Comparison of ENCODE assay signal across 12 cellular contexts in the genomic region with DNA sequence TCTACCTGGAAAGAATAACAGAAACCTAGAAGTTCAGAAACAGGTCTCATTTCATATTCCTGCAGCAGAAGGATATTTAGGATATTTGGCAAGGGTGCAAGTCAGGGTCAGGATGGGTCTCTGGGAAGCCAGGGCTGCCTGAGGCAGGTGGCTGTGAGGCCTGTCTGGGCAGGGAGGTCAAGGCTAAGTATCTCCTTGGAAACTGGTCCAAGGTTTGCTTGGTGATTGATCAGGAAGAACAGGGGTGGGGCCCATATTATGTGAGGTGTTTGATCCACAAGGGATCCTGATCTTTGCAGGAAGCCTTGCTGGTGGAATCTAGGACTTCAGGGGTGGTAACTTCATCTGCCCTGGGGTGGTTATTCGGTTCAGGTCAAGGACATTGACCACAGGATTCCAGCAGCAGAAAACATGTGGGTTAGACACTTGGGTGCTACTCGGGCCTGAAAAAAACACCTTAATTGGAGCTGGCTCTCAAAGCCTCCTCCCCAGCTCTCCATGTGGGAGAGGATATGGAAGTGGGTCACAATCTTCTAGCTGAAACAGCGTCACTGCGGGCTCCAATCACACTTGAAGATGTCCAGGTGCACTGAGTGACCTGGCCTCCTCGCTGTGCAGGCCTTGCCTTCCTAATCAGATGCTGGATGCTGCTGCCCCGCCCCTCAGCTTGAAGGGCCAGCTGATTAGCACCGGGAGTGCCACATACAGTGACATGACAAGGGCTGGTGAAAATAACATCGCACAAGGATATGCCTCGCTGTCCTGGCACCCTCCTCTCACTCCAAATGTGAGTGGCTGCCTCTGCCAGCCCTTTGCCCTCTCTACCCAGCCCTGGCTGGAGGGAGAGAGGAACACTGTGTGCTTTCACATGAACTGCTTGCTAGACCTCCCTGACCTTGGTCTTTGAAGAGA. TPM values are rescaled to one million over a fixed set of nuclear protein-coding genes. Genes with fewer than 3 reads are reported as not detected.
A peak's percentile ranks its signal among the peaks of the same experiment; 100 is the strongest.
DNase-seq lines count a peak whose midpoint lies in the region; ATAC-seq and TF ChIP-seq lines count a peak whose summit lies in the region.
"Had no signal": no experiment of that assay in that cellular context is flagged by ENCODE, and none has a peak within 500 bp of the region (broad histone marks: within the 10 kb centered on the region; RNA-seq: fewer than 3 reads in every experiment).

No MANE protein-coding gene starts in this region.

- H3K27me3 ChIP-seq in cardiac muscle cell (no peaks in the 10 kb centered on the region), neuronal stem cell (ENCODE audit: control insufficient read depth in 3 of 3, insufficient read depth in 3 of 3, low read depth in 1 of 3, low read length in 3 of 3) (no peaks in the 10 kb centered on the region)

- TF ChIP-seq CTCF in 22Rv1 (IDR thresholded peaks at IDR 0.05) (no peak), RWPE1 (conservative IDR thresholded peaks at IDR 0.05; ENCODE audit: low read depth) (no peak), cardiac muscle cell (IDR thresholded peaks at IDR 0.05; ENCODE audit: low read depth, low read length) (no peak)

- ATAC-seq in HG03342 (IDR thresholded peaks at IDR 0.05; ENCODE audit: unreplicated experiment) (no peak), HG03378 (IDR thresholded peaks at IDR 0.05; ENCODE audit: unreplicated experiment) (no peak)

- H3K9me3 ChIP-seq in cardiac muscle cell (ENCODE audit: low read depth) (no peaks in the 10 kb centered on the region), neuronal stem cell (replicated peaks in 1 of 2; ENCODE audit: control insufficient read depth in 2 of 2, insufficient read depth in 1 of 2, low read depth in 1 of 2, low read length in 2 of 2) (no peaks in the 10 kb centered on the region)

- H3K36me3 ChIP-seq in cardiac muscle cell (no peaks in the 10 kb centered on the region), neuronal stem cell (replicated peaks in 1 of 2; ENCODE audit: control insufficient read depth in 2 of 2, insufficient read depth in 2 of 2, low read length in 2 of 2) (no peaks in the 10 kb centered on the region)

- H3K4ac ChIP-seq in neuronal stem cell (ENCODE audit: low read length), result no peak overlapping the region

- H3K9ac ChIP-seq in neuronal stem cell (ENCODE audit: low read depth, low read length, poor library complexity), result no peak overlapping the region

- H4K8ac ChIP-seq in neuronal stem cell (ENCODE audit: low read depth, low read length), result no peak overlapping the region

- POLR2A ChIA-PET in RWPE1 (lab: Yijun Ruan, JAX; ENCODE audit: low non-redundant PET), result no interaction called here

- no peak overlapping the region for H2BK15ac ChIP-seq in neuronal stem cell (ENCODE audit: low read length)

- H4K91ac ChIP-seq in neuronal stem cell (ENCODE audit: low read depth, low read length, poor library complexity), result no peak overlapping the region

- no peak for DNase-seq in RWPE1 (ENCODE audit: low spot score)
- peak in 1 of 2 donors; percentile 24 for DNase-seq in cardiac muscle cell (ENCODE audit: low read depth in 1 of 2, low spot score in 1 of 2)
- DNase-seq in neuronal stem cell (ENCODE audit: low spot score), result no peak
- DNase-seq in activated effector memory CD4-positive, alpha-beta T cell treated with Interleukin-2 at 50 U/mL for 16 hours, result no peak
- no peak for DNase-seq in NCI-H187 treated with DMSO at 0.1 percent for 48 hours (lab: John Stamatoyannopoulos, UW)
- DNase-seq: activated CD4-positive, alpha-beta memory T cell treated with anti-CD3 and anti-CD28 coated beads for 36 hours; foreskin fibroblast; NCI-H2171 treated with DMSO at 0.1 percent for 48 hours; stimulated activated CD4-positive, alpha-beta T cell treated with anti-CD3 and anti-CD28 coated beads, Interleukin-2, amount 100 ng/mL, for 24 hours had no signal

- H3K27ac ChIP-seq in 22Rv1, result peak overlapping the region; percentile 60
- peak overlapping the region; percentile 81 for H3K27ac ChIP-seq in RWPE1
- H3K27ac ChIP-seq in cardiac muscle cell, result peak overlapping the region; percentile 89
- H3K27ac ChIP-seq in neuronal stem cell (replicated peaks; ENCODE audit: low read length), result no peak overlapping the region

- H3K23ac ChIP-seq in neuronal stem cell (ENCODE audit: low read depth, low read length, poor library complexity), result peak overlapping the region; percentile 80

- H3K4me2 ChIP-seq in neuronal stem cell (ENCODE audit: insufficient read depth, low read length, poor library complexity, severe bottlenecking), result no peak overlapping the region

- no peak overlapping the region for H2BK5ac ChIP-seq in neuronal stem cell (ENCODE audit: low read length)

- no peak overlapping the region for H2BK120ac ChIP-seq in neuronal stem cell (ENCODE audit: low read depth, low read length)

- WGBS in neuronal stem cell (ENCODE audit: extremely low coverage in 2 of 2, insufficient read length in 2 of 2, insufficient replicate concordance in 1 of 2), 2 donors, result no CpG with 5 or more reads among the region's 9 CpGs

- H2AK5ac ChIP-seq in neuronal stem cell (ENCODE audit: low read depth, low read length), result peak overlapping the region; percentile 8

- CTCF ChIA-PET in RWPE1 (lab: Yijun Ruan, JAX), result interaction anchor here (0.5 to 0.6 kb wide), 2 partner anchors 16 to 70 kb away, joined by 3 to 4 read pairs; no protein-coding TSS in a partner anchor

- peaks cover 5% of the 10 kb centered on the region for H3K79me1 ChIP-seq in neuronal stem cell (ENCODE audit: low read depth, low read length)

- H3K4me1 ChIP-seq in cardiac muscle cell (ENCODE audit: low read depth) (peaks cover 32% of the 10 kb centered on the region), neuronal stem cell (ENCODE audit: control insufficient read depth in 2 of 2, insufficient read depth in 1 of 2, low read depth in 1 of 2, low read length in 2 of 2) (peaks cover 0 to 5% of the 10 kb centered on the region in 2 donors)

- no peak overlapping the region for H2BK12ac ChIP-seq in neuronal stem cell (ENCODE audit: low read length)

- no peak overlapping the region for H3K14ac ChIP-seq in neuronal stem cell (ENCODE audit: low read length)

- peak overlapping the region; percentile 15 for H3K18ac ChIP-seq in neuronal stem cell (ENCODE audit: low read length)

- H3K4me3 ChIP-seq in cardiac muscle cell (no peak overlapping the region), neuronal stem cell (ENCODE audit: low read length in 2 of 2) (no peak overlapping the region)

- no peak overlapping the region for H2AFZ ChIP-seq in neuronal stem cell (ENCODE audit: low read length)

RNA-seq across cellular contexts. Expression of a gene that starts 8.7 kb away (rescaled TPM):
- total RNA-seq in cardiac muscle cell, result 122 and 124 TPM in 2 replicates
- polyA plus RNA-seq in cardiac muscle cell, result 80.1 and 111 TPM in 2 replicates
- polyA plus RNA-seq in neuronal stem cell (2013, experiment 1 of 2), result 123 TPM
- polyA plus RNA-seq in neuronal stem cell (2013, experiment 2 of 2), result 121 TPM

RNA-seq across cellular contexts. Expression of a gene that starts 41.8 kb away (rescaled TPM):
- total RNA-seq in cardiac muscle cell, result 23.2 and 34.2 TPM in 2 replicates
- polyA plus RNA-seq in cardiac muscle cell, result 35.4 and 47.2 TPM in 2 replicates
- 36.6 TPM for polyA plus RNA-seq in neuronal stem cell (2013, experiment 1 of 2)
- polyA plus RNA-seq in neuronal stem cell (2013, experiment 2 of 2), result 38.1 TPM

RNA-seq across cellular contexts. Expression of a gene that starts 41.9 kb away (rescaled TPM):
- 14.4 and 16.9 TPM in 2 replicates for total RNA-seq in cardiac muscle cell
- polyA plus RNA-seq in cardiac muscle cell, result 21.4 and 24.1 TPM in 2 replicates
- 9.0 TPM for polyA plus RNA-seq in neuronal stem cell (2013, experiment 1 of 2)
- polyA plus RNA-seq in neuronal stem cell (2013, experiment 2 of 2), result 7.7 TPM
